Comparison of ENCODE assay signal across 11 cellular contexts in genomic region chr7:68776326-68776725, GRCh38.
"Had no signal": no experiment of that assay in that cellular context is flagged by ENCODE, and none has a peak within 500 bp of the region (broad histone marks: within the 10 kb centered on the region; RNA-seq: fewer than 3 reads in every experiment).

No MANE protein-coding gene starts in this region.

- DNase-seq: central memory CD4-positive, alpha-beta T cell; effector memory CD4-positive, alpha-beta T cell; foreskin fibroblast; mucosa of descending colon; naive thymus-derived CD8-positive, alpha-beta T cell; posterior cingulate gyrus; right cardiac atrium; stimulated activated CD4-positive, alpha-beta T cell treated with anti-CD3 and anti-CD28 coated beads, Interleukin-4, amount 100 ng/mL, for 24 hours; testis; transverse colon had no signal

- H3K27ac ChIP-seq: testis, transverse colon had no signal

- H3K4me1 ChIP-seq: testis, transverse colon had no signal

- H3K27me3 ChIP-seq: testis, transverse colon had no signal

- FAIRE-seq: endometrium had no signal

- H3K4me3 ChIP-seq: mucosa of descending colon, testis, transverse colon had no signal

- H3K36me3 ChIP-seq: transverse colon had no signal

- H3K9me3 ChIP-seq: testis, transverse colon had no signal
